Comparison of ENCODE assay signal across 8 cellular contexts in genomic region chr16:81633147-81633619, GRCh38.
A peak's percentile ranks its signal among the peaks of the same experiment; 100 is the strongest.
DNase-seq lines count a peak whose midpoint lies in the region; ATAC-seq and TF ChIP-seq lines count a peak whose summit lies in the region.

No MANE protein-coding gene starts in this region.

- ATAC-seq in HG03025 (IDR thresholded peaks at IDR 0.05; ENCODE audit: low FRiP score, unreplicated experiment) (no peak), HG03045 (IDR thresholded peaks at IDR 0.05; ENCODE audit: unreplicated experiment) (no peak)

- H3K4me1 Mint-ChIP-seq in activated CD4-positive, alpha-beta T cell treated with anti-CD3 and anti-CD28 coated beads, Interleukin-2, amount 10 ng/mL, durations not matched to agents 7 days and 5 days = peaks cover 57% of the 10 kb centered on the region

- H3K27me3 ChIP-seq in thyroid gland = no peaks in the 10 kb centered on the region

- TF ChIP-seq POLR2A in thyroid gland (IDR thresholded peaks at IDR 0.05) = no peak

- intact Hi-C loops in thyroid gland (cut with DNase I) = no loop called here

- H3K9me3 ChIP-seq in thyroid gland = no peaks in the 10 kb centered on the region

- TF ChIP-seq CTCF in thyroid gland (IDR thresholded peaks at IDR 0.05) = peak in 2 of 6 experiments; percentile 20 to 33

- H3K4me1 ChIP-seq in thyroid gland = peaks cover 5 to 18% of the 10 kb centered on the region in 2 donors

- 57 to 79% methylated on average over 10 to 11 of the region's 11 CpGs for WGBS in thyroid gland, 2 donors

- H3K36me3 Mint-ChIP-seq in activated CD4-positive, alpha-beta T cell treated with anti-CD3 and anti-CD28 coated beads, Interleukin-2, amount 10 ng/mL, durations not matched to agents 7 days and 5 days (ENCODE audit: low read depth) = peaks cover 3% of the 10 kb centered on the region

- peak overlapping the region; percentile 48 for H3K4me3 Mint-ChIP-seq in activated CD4-positive, alpha-beta T cell treated with anti-CD3 and anti-CD28 coated beads, Interleukin-2, amount 10 ng/mL, durations not matched to agents 7 days and 5 days

- POLR2A ChIA-PET in activated CD4-positive, alpha-beta T cell treated with anti-CD3 and anti-CD28 coated beads, Interleukin-2, amount 10 ng/mL, durations not matched to agents 7 days and 5 days (lab: Charles Lee) = interaction anchor here (0.5 kb wide), 1 partner anchor 171 kb away, joined by 9 read pairs; no protein-coding TSS in a partner anchor
- POLR2A ChIA-PET in HEK293T (lab: Yijun Ruan, JAX) = no interaction called here

- peak overlapping the region; percentile 89 for H3K27ac Mint-ChIP-seq in activated CD4-positive, alpha-beta T cell treated with anti-CD3 and anti-CD28 coated beads, Interleukin-2, amount 10 ng/mL, durations not matched to agents 7 days and 5 days

- H3K27me3 Mint-ChIP-seq in activated CD4-positive, alpha-beta T cell treated with anti-CD3 and anti-CD28 coated beads, Interleukin-2, amount 10 ng/mL, durations not matched to agents 7 days and 5 days = no peaks in the 10 kb centered on the region

- no peak for DNase-seq in activated CD4-positive, alpha-beta T cell treated with anti-CD3 and anti-CD28 coated beads, Interleukin-2, amount 10 ng/mL, durations not matched to agents 7 days and 5 days
- no peak for DNase-seq in activated CD4-positive, alpha-beta T cell treated with anti-CD3 and anti-CD28 coated beads for 48 hours
- peak; percentile 63 to 66 for DNase-seq in activated T-cell treated with anti-CD3 and anti-CD28 coated beads, Interleukin-2, amount 50 U/mL, for 48 hours
- DNase-seq in iPS DF 4.7 (ENCODE audit: extremely low read depth, low spot score) = peak; percentile 19
- peak; percentile 31 to 39 for DNase-seq in thyroid gland
- DNase-seq in HEK293T (ENCODE audit: extremely low spot score) = no peak

- H3K36me3 ChIP-seq in thyroid gland = no peaks in the 10 kb centered on the region

- CTCF ChIA-PET in activated CD4-positive, alpha-beta T cell treated with anti-CD3 and anti-CD28 coated beads, Interleukin-2, amount 10 ng/mL, durations not matched to agents 7 days and 5 days (lab: Charles Lee) = interaction anchor here (0.9 to 4.0 kb wide), 3 partner anchors 10 to 64 kb away, joined by 3 to 18 read pairs (median 5); no protein-coding TSS in a partner anchor
- CTCF ChIA-PET in HEK293T (lab: Yijun Ruan, JAX) = no interaction called here

- peak overlapping the region in 2 of 3 donors; percentile 27 to 36 for H3K27ac ChIP-seq in thyroid gland

- H3K4me3 ChIP-seq in thyroid gland (replicated peaks in 1 of 3) = no peak overlapping the region

- no peaks in the 10 kb centered on the region for H3K9me3 Mint-ChIP-seq in activated CD4-positive, alpha-beta T cell treated with anti-CD3 and anti-CD28 coated beads, Interleukin-2, amount 10 ng/mL, durations not matched to agents 7 days and 5 days

TF ChIP-seq in HEK293T, 16 proteins besides CTCF, POLR2A, EP300 and RAD21:
- TF ChIP-seq ARNT (IDR thresholded peaks at IDR 0.05) (no peak), ZNF384 (IDR thresholded peaks at IDR 0.05) (no peak), BHLHE40 (IDR thresholded peaks at IDR 0.05; ENCODE audit: borderline replicate concordance) (no peak), PKNOX1 (IDR thresholded peaks at IDR 0.05) (no peak), NFRKB (IDR thresholded peaks at IDR 0.05) (no peak), FOXM1 (IDR thresholded peaks at IDR 0.05; ENCODE audit: borderline replicate concordance) (no peak)
TF ChIP-seq in HEK293T: peak in this region for 0.

Comparison
In these comparisons a context has a peak if more than half of its experiments do, and no peak if none do; other contexts are left out.
1. DNase-seq: peak in activated T-cell treated with anti-CD3 and anti-CD28 coated beads, Interleukin-2, amount 50 U/mL, for 48 hours (2 of 2), iPS DF 4.7 (single experiment) and thyroid gland (2 of 2); none in activated CD4-positive, alpha-beta T cell treated with anti-CD3 and anti-CD28 coated beads, Interleukin-2, amount 10 ng/mL, durations not matched to agents 7 days and 5 days (single experiment), activated CD4-positive, alpha-beta T cell treated with anti-CD3 and anti-CD28 coated beads for 48 hours (single experiment) and HEK293T (single experiment).